In genomic region chr12:53696285-53696654, GRCh38 we compare ENCODE assay signal across 8 cellular contexts. TPM values are rescaled to one million over a fixed set of nuclear protein-coding genes. Genes with fewer than 3 reads are reported as not detected.
DNase-seq lines count a peak whose midpoint lies in the region; ATAC-seq and TF ChIP-seq lines count a peak whose summit lies in the region.

No MANE protein-coding gene starts in this region.

- H3K4me1 ChIP-seq in CD8-positive, alpha-beta T cell (ENCODE audit: insufficient read depth, low read length) = peaks cover 22% of the 10 kb centered on the region
- peaks cover 8% of the 10 kb centered on the region for H3K4me1 ChIP-seq in skeletal muscle satellite cell (ENCODE audit: control insufficient read depth, insufficient read depth, low read length)

- peaks cover 35% of the 10 kb centered on the region for H3K27me3 ChIP-seq in CD8-positive, alpha-beta T cell (ENCODE audit: insufficient read depth, low read length)
- peaks cover 52% of the 10 kb centered on the region for H3K27me3 ChIP-seq in skeletal muscle satellite cell (ENCODE audit: control insufficient read depth, insufficient read depth, low read length)

- ATAC-seq in CD8-positive, alpha-beta T cell = no peak
- no peak for ATAC-seq in HG03378 (IDR thresholded peaks at IDR 0.05; ENCODE audit: unreplicated experiment)

- no peaks in the 10 kb centered on the region for H3K36me3 Mint-ChIP-seq in CD8-positive, alpha-beta T cell

- H3K4me1 Mint-ChIP-seq in CD8-positive, alpha-beta T cell (ENCODE audit: low read depth) = peaks cover 28% of the 10 kb centered on the region

- H3K27ac Mint-ChIP-seq in CD8-positive, alpha-beta T cell = no peak overlapping the region

- intact Hi-C loops in CD8-positive, alpha-beta T cell (cut with DNase I, micrococcal nuclease) = no loop called here

- H3K36me3 ChIP-seq in CD8-positive, alpha-beta T cell (ENCODE audit: insufficient read depth, low read length) = no peaks in the 10 kb centered on the region
- no peaks in the 10 kb centered on the region for H3K36me3 ChIP-seq in skeletal muscle satellite cell (ENCODE audit: insufficient read depth, low read length)

- peak overlapping the region; percentile 38 for H3K4me3 Mint-ChIP-seq in CD8-positive, alpha-beta T cell

- DNase-seq in CD8-positive, alpha-beta T cell = no peak
- DNase-seq in HFF-Myc (ENCODE audit: extremely low read depth, low read depth) = peak; percentile 50
- DNase-seq in NCI-H69 (lab: John Stamatoyannopoulos, UW) = peak; percentile 99
- peak; percentile 98 for DNase-seq in cerebellum (ENCODE audit: low spot score)
- DNase-seq in iPS-NIHi7 (ENCODE audit: extremely low spot score) = peak; percentile 99
- no peak for DNase-seq in effector CD8-positive, alpha-beta T cell (lab: John Stamatoyannopoulos, UW)

- peak overlapping the region; percentile 62 for H3K4me2 ChIP-seq in skeletal muscle satellite cell (ENCODE audit: low read length)

- no peak for TF ChIP-seq CTCF in CD8-positive, alpha-beta T cell (IDR thresholded peaks at IDR 0.05)
- no peak for TF ChIP-seq CTCF in HFF-Myc (IDR thresholded peaks at IDR 0.05; ENCODE audit: low read depth, low read length, missing control alignments)

- no peak overlapping the region for H3K9ac ChIP-seq in skeletal muscle satellite cell (ENCODE audit: low read depth, low read length)

- H3K9me3 ChIP-seq in CD8-positive, alpha-beta T cell (ENCODE audit: low read length) = no peaks in the 10 kb centered on the region
- no peaks in the 10 kb centered on the region for H3K9me3 ChIP-seq in skeletal muscle satellite cell (replicated peaks; ENCODE audit: low read length)

- peaks cover 2% of the 10 kb centered on the region for H3K9me3 Mint-ChIP-seq in CD8-positive, alpha-beta T cell

- H3K27ac ChIP-seq in CD8-positive, alpha-beta T cell (ENCODE audit: low read depth, low read length) = no peak overlapping the region

- peaks cover 78% of the 10 kb centered on the region for H3K27me3 Mint-ChIP-seq in CD8-positive, alpha-beta T cell (ENCODE audit: low read depth)

- POLR2A ChIA-PET in CD8-positive, alpha-beta T cell (lab: Charles Lee) = interaction anchor here (1.1 kb wide), 1 partner anchor 8 kb away, joined by 3 read pairs; no protein-coding TSS in a partner anchor

- H3K4me3 ChIP-seq in CD8-positive, alpha-beta T cell (ENCODE audit: low read depth, low read length) = no peak overlapping the region
- H3K4me3 ChIP-seq in HFF-Myc (replicated peaks; ENCODE audit: low read depth, low read length) = no peak overlapping the region
- peak overlapping the region; percentile 9 for H3K4me3 ChIP-seq in skeletal muscle satellite cell (ENCODE audit: low read length)

- CTCF ChIA-PET in CD8-positive, alpha-beta T cell (lab: Charles Lee) = interaction anchor here (0.6 to 13.8 kb wide), 3 partner anchors 48 to 152 kb away, joined by 3 to 288 read pairs (median 3); no protein-coding TSS in a partner anchor

RNA-seq across cellular contexts. Expression of gene ATP5MC2, which starts 20.4 kb away (rescaled TPM):
- total RNA-seq in CD8-positive, alpha-beta T cell = 100 to 1,000 TPM; 220 to 229 TPM
- total RNA-seq in cerebellum = 69.4 TPM
- total RNA-seq in skeletal muscle satellite cell (2012; rRNA removed) = 75.3 and 118 TPM in 2 replicates

RNA-seq across cellular contexts. Expression of gene CALCOCO1, which starts 31.0 kb away (rescaled TPM):
- total RNA-seq in CD8-positive, alpha-beta T cell = 10 to 100 TPM; 49.2 to 49.5 TPM
- total RNA-seq in cerebellum = 63.3 TPM
- 41.8 and 47.8 TPM in 2 replicates for total RNA-seq in skeletal muscle satellite cell (2012; rRNA removed)

RNA-seq across cellular contexts. Expression of gene CISTR, which starts 55.5 kb away (rescaled TPM):
- not detected for total RNA-seq in CD8-positive, alpha-beta T cell
- total RNA-seq in cerebellum = not detected
- not detected in 2 replicates for total RNA-seq in skeletal muscle satellite cell (2012; rRNA removed)

Comparison
In these comparisons a context has a peak if more than half of its experiments do, and no peak if none do; other contexts are left out.
1. DNase-seq: peak in HFF-Myc (single experiment), NCI-H69 (single experiment), cerebellum (single experiment) and iPS-NIHi7 (single experiment); none in CD8-positive, alpha-beta T cell (0 of 7) and effector CD8-positive, alpha-beta T cell (single experiment).